Comparison of ENCODE assay signal across 18 cellular contexts in the genomic region with DNA sequence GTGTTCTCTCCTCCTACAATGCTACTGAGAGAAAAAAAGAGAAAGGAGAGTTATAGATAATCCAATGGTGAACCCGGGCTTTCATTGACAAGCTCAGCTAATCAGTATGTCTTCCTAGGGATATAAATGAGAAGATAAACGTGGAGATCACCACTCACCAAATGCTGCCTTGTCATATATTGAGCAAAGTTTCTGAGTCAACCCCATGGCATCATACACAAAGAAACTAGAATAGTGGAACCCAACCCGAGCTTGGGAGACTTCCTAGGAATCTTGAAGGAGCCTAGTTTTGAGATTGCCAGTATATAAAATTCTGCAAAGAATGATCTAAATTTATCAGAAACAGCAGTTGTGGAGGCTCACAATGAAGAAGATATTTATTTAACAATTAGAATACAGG. TPM values are rescaled to one million over a fixed set of nuclear protein-coding genes. Genes with fewer than 3 reads are reported as not detected.
"Had no signal": no experiment of that assay in that cellular context is flagged by ENCODE, and none has a peak within 500 bp of the region (broad histone marks: within the 10 kb centered on the region; RNA-seq: fewer than 3 reads in every experiment).

No MANE protein-coding gene starts in this region.

- H3K27me3 ChIP-seq: adrenal gland, esophagus muscularis mucosa, right atrium auricular region had no signal

- H3K4me3 ChIP-seq: adrenal gland, esophagus muscularis mucosa, lower lobe of right lung, right atrium auricular region, upper lobe of right lung had no signal

- H3K36me3 ChIP-seq: adrenal gland, esophagus muscularis mucosa, right atrium auricular region, upper lobe of right lung, WERI-Rb-1 had no signal

- H3K9me3 ChIP-seq: adrenal gland, esophagus muscularis mucosa, lower lobe of right lung, right atrium auricular region, upper lobe of right lung had no signal

- ATAC-seq: activated CD8-positive, alpha-beta T cell treated with anti-CD3 and anti-CD28 coated beads, Interleukin-2, amount 10 ng/mL, durations not matched to agents 7 days and 5 days; activated naive CD4-positive, alpha-beta T cell treated with anti-CD3 and anti-CD28 coated beads, Interleukin-2, amount 50 U/mL, for 72 hours; activated T-helper 17 cell treated with anti-CD3 and anti-CD28 coated beads, Interleukin-2, amount 50 U/mL, for 72 hours; left lobe of liver; lower lobe of right lung; naive thymus-derived CD4-positive, alpha-beta T cell; stimulated activated naive CD8-positive, alpha-beta T cell treated with anti-CD3 and anti-CD28 coated beads, Interleukin-15, Interleukin-2, amounts not matched to agents 100 U/mL and 50 U/mL, for 24 hours; upper lobe of right lung had no signal

- H3K27ac ChIP-seq: adrenal gland, esophagus muscularis mucosa, lower lobe of right lung, right atrium auricular region, upper lobe of right lung, WERI-Rb-1 had no signal

- DNase-seq: activated CD4-positive, alpha-beta T cell treated with anti-CD3 and anti-CD28 coated beads, Interleukin-2, amount 10 ng/mL, durations not matched to agents 7 days and 5 days; activated CD4-positive, CD25-positive, alpha-beta regulatory T cell treated with anti-CD3 and anti-CD28 coated beads, Interleukin-2, amount 50 U/mL, for 72 hours; activated CD8-positive, alpha-beta T cell treated with anti-CD3 and anti-CD28 coated beads, Interleukin-2, amount 10 ng/mL, durations not matched to agents 7 days and 5 days; activated T-cell treated with anti-CD3 and anti-CD28 coated beads, Interleukin-2, amount 50 U/mL, for 1 hour; adrenal gland; effector memory CD4-positive, alpha-beta T cell; lower lobe of right lung; naive thymus-derived CD4-positive, alpha-beta T cell; stimulated activated CD4-positive, alpha-beta T cell treated with anti-CD3 and anti-CD28 coated beads, Interleukin-12 subunit alpha, Interleukin-12 subunit beta, amount 100 ng/mL, for 4 hours; stimulated activated CD4-positive, alpha-beta T cell treated with anti-CD3 and anti-CD28 coated beads, Interleukin-4, amount 100 ng/mL, for 4 hours; stimulated activated naive CD8-positive, alpha-beta T cell treated with anti-CD3 and anti-CD28 coated beads, Interleukin-15, Interleukin-2, amounts not matched to agents 100 U/mL and 50 U/mL, for 24 hours; upper lobe of right lung; WERI-Rb-1 had no signal

- H3K4me1 ChIP-seq: adrenal gland, esophagus muscularis mucosa, lower lobe of right lung, right atrium auricular region, upper lobe of right lung had no signal

RNA-seq across cellular contexts. Expression of a gene that starts 47.8 kb away (rescaled TPM):
- total RNA-seq: activated CD4-positive, alpha-beta T cell treated with anti-CD3 and anti-CD28 coated beads, Interleukin-2, amount 10 ng/mL, durations not matched to agents 7 days and 5 days had no signal
- polyA plus RNA-seq: naive thymus-derived CD4-positive, alpha-beta T cell had no signal
